Comparison of ENCODE assay signal across 9 cellular contexts in genomic region chrX:97398030-97398551, GRCh38.
DNase-seq lines count a peak whose midpoint lies in the region; ATAC-seq and TF ChIP-seq lines count a peak whose summit lies in the region.
"Had no signal": no experiment of that assay in that cellular context is flagged by ENCODE, and none has a peak within 500 bp of the region (broad histone marks: within the 10 kb centered on the region; RNA-seq: fewer than 3 reads in every experiment).

No MANE protein-coding gene starts in this region.

- no peaks in the 10 kb centered on the region for H3K9me3 Mint-ChIP-seq in activated naive CD8-positive, alpha-beta T cell treated with anti-CD3 and anti-CD28 coated beads, Interleukin-2, amount 50 U/mL, for 24 hours
- no peaks in the 10 kb centered on the region for H3K9me3 Mint-ChIP-seq in CD8-positive, alpha-beta memory T cell

- no peak overlapping the region for H3K4me3 ChIP-seq in left ventricle myocardium inferior
- no peak overlapping the region for H3K4me3 ChIP-seq in CD8-positive, alpha-beta memory T cell (ENCODE audit: low read length)

- H3K27ac ChIP-seq in left ventricle myocardium inferior (replicated peaks): no peak overlapping the region
- H3K27ac ChIP-seq in CD8-positive, alpha-beta memory T cell (ENCODE audit: low read depth, low read length): no peak overlapping the region

- H3K27me3 ChIP-seq in left ventricle myocardium inferior (ENCODE audit: low read depth): no peaks in the 10 kb centered on the region
- H3K27me3 ChIP-seq in CD8-positive, alpha-beta memory T cell (ENCODE audit: insufficient read depth, low read length, poor library complexity, severe bottlenecking): no peaks in the 10 kb centered on the region

- H3K36me3 ChIP-seq in left ventricle myocardium inferior: no peaks in the 10 kb centered on the region
- H3K36me3 ChIP-seq in CD8-positive, alpha-beta memory T cell (ENCODE audit: insufficient read depth, low read length): no peaks in the 10 kb centered on the region

- H3K27ac Mint-ChIP-seq in activated naive CD8-positive, alpha-beta T cell treated with anti-CD3 and anti-CD28 coated beads, Interleukin-2, amount 50 U/mL, for 24 hours: peak overlapping the region; percentile 84
- peak overlapping the region in 1 of 8 donors; percentile 16 for H3K27ac Mint-ChIP-seq in CD8-positive, alpha-beta memory T cell

- TF ChIP-seq CTCF in GM13976 (IDR thresholded peaks at IDR 0.05; ENCODE audit: borderline replicate concordance, control extremely low read depth, extremely low read depth, insufficient read depth, missing control alignments) (no peak), left ventricle myocardium inferior (IDR thresholded peaks at IDR 0.05; ENCODE audit: borderline replicate concordance) (no peak)

- intact Hi-C loops in left ventricle myocardium inferior (cut with micrococcal nuclease): no loop called here

- CTCF ChIA-PET in CD8-positive, alpha-beta memory T cell (lab: Charles Lee): no interaction called here

- H3K4me1 ChIP-seq in left ventricle myocardium inferior: no peaks in the 10 kb centered on the region
- H3K4me1 ChIP-seq in CD8-positive, alpha-beta memory T cell (ENCODE audit: insufficient read depth, low read length): no peaks in the 10 kb centered on the region

- peaks cover 54% of the 10 kb centered on the region for H3K4me1 Mint-ChIP-seq in activated naive CD8-positive, alpha-beta T cell treated with anti-CD3 and anti-CD28 coated beads, Interleukin-2, amount 50 U/mL, for 24 hours
- peaks cover 18 to 39% (median 38%) of the 10 kb centered on the region in 3 donors for H3K4me1 Mint-ChIP-seq in CD8-positive, alpha-beta memory T cell

- H3K9me3 ChIP-seq in left ventricle myocardium inferior (replicated peaks): no peaks in the 10 kb centered on the region
- no peaks in the 10 kb centered on the region for H3K9me3 ChIP-seq in CD8-positive, alpha-beta memory T cell (ENCODE audit: low read length)

- ATAC-seq in GM21367 (IDR thresholded peaks at IDR 0.05; ENCODE audit: unreplicated experiment): peak; percentile 51
- peak; percentile 32 for ATAC-seq in HG03139 (IDR thresholded peaks at IDR 0.05; ENCODE audit: unreplicated experiment)
- peak; percentile 83 for ATAC-seq in activated naive CD8-positive, alpha-beta T cell treated with anti-CD3 and anti-CD28 coated beads, Interleukin-2, amount 50 U/mL, for 24 hours

- no peaks in the 10 kb centered on the region for H3K27me3 Mint-ChIP-seq in activated naive CD8-positive, alpha-beta T cell treated with anti-CD3 and anti-CD28 coated beads, Interleukin-2, amount 50 U/mL, for 24 hours
- H3K27me3 Mint-ChIP-seq in CD8-positive, alpha-beta memory T cell: peaks cover 0 to 1% of the 10 kb centered on the region in 2 donors

- no peaks in the 10 kb centered on the region for H3K36me3 Mint-ChIP-seq in activated naive CD8-positive, alpha-beta T cell treated with anti-CD3 and anti-CD28 coated beads, Interleukin-2, amount 50 U/mL, for 24 hours (ENCODE audit: low read depth)
- peaks cover 0 to 4% (median 3%) of the 10 kb centered on the region in 3 donors for H3K36me3 Mint-ChIP-seq in CD8-positive, alpha-beta memory T cell

- in situ Hi-C loops in GM13976 (cut with MboI; ENCODE audit: low sequenced_read_pairs, unreplicated experiment): no loop called here

- POLR2A ChIA-PET in CD8-positive, alpha-beta memory T cell (lab: Charles Lee): no interaction called here

- DNase-seq in GM13976 (ENCODE audit: low spot score) (peak; percentile 6), hypothalamus (lab: John Stamatoyannopoulos, UW) (no peak), left ventricle myocardium inferior (no peak), AML-193 (lab: John Stamatoyannopoulos, UW) (no peak)
- no peak for DNase-seq in activated naive CD8-positive, alpha-beta T cell treated with anti-CD3 and anti-CD28 coated beads, Interleukin-2, amount 50 U/mL, for 24 hours
- DNase-seq in CD8-positive, alpha-beta memory T cell: no peak
- DNase-seq: effector CD8-positive, alpha-beta T cell had no signal

- H3K4me3 Mint-ChIP-seq in activated naive CD8-positive, alpha-beta T cell treated with anti-CD3 and anti-CD28 coated beads, Interleukin-2, amount 50 U/mL, for 24 hours: peak overlapping the region; percentile 53
- H3K4me3 Mint-ChIP-seq in CD8-positive, alpha-beta memory T cell: no peak overlapping the region

Comparison
In these comparisons a context has a peak if more than half of its experiments do, and no peak if none do; other contexts are left out.
1. ATAC-seq: peak in every context shown above with its lines; median percentile 83 in activated naive CD8-positive, alpha-beta T cell treated with anti-CD3 and anti-CD28 coated beads, Interleukin-2, amount 50 U/mL, for 24 hours; 51 in GM21367; 32 in HG03139.